In the genomic region with DNA sequence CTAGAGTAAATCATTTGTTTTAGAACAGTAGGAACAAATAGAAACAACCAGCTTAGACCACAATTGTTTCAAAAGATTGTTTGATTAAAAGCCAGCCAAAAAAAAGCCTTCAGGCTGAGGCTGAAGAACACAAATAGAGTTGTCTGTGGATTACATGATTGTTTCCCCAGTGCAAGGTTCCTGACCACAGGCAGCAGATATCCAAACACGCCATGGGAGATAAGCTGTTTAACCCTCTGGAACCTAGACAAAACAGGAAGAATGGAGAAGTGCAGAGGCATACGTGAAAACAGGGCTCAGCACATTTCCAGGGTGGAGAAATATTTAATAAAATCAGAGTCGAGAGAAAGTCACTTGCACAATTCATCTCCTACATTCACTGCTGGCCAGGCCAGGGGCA, we compare ENCODE assay signal across 18 cellular contexts. TPM values are rescaled to one million over a fixed set of nuclear protein-coding genes. Genes with fewer than 3 reads are reported as not detected.
A peak's percentile ranks its signal among the peaks of the same experiment; 100 is the strongest.
DNase-seq lines count a peak whose midpoint lies in the region; ATAC-seq, FAIRE-seq and TF ChIP-seq lines count a peak whose summit lies in the region.
"Had no signal": no experiment of that assay in that cellular context is flagged by ENCODE, and none has a peak within 500 bp of the region (broad histone marks: within the 10 kb centered on the region; RNA-seq: fewer than 3 reads in every experiment).

No MANE protein-coding gene starts in this region.

- H3K9ac ChIP-seq in SK-N-SH, result no peak overlapping the region
- no peak overlapping the region for H3K9ac ChIP-seq in endothelial cell of umbilical vein (replicated peaks; ENCODE audit: extremely low read depth, insufficient read depth, low read length)
- no peak overlapping the region for H3K9ac ChIP-seq in mesenchymal stem cell (ENCODE audit: low read length)

- no peak for TF ChIP-seq CTCF in SK-N-SH (IDR thresholded peaks at IDR 0.05)
- TF ChIP-seq CTCF in endothelial cell of umbilical vein (IDR thresholded peaks at IDR 0.05; ENCODE audit: extremely low read depth in 1 of 2, insufficient read depth in 1 of 2, low read depth in 1 of 2, low read length in 2 of 2), result no peak
- TF ChIP-seq CTCF in type B pancreatic cell (conservative IDR thresholded peaks at IDR 0.05), result no peak

- H2AFZ ChIP-seq in SK-N-SH (ENCODE audit: low read depth) (no peak overlapping the region), endothelial cell of umbilical vein (ENCODE audit: low read depth, low read length) (no peak overlapping the region), mesenchymal stem cell (ENCODE audit: low read depth, low read length) (no peak overlapping the region)

- H4K91ac ChIP-seq in mesenchymal stem cell (ENCODE audit: low read length), result no peak overlapping the region

- peak overlapping the region in 1 of 2 experiments; percentile 93; a peak in 2 of 4 replicates for H3K27ac ChIP-seq in SK-N-SH (ENCODE audit: low read depth in 2 of 2, low read length in 1 of 2)
- no peak overlapping the region for H3K27ac ChIP-seq in endothelial cell of umbilical vein (ENCODE audit: insufficient read depth, low read depth, low read length)
- no peak overlapping the region for H3K27ac ChIP-seq in mesenchymal stem cell (ENCODE audit: low read length, poor library complexity, severe bottlenecking)
- H3K27ac ChIP-seq: 22Rv1, esophagus muscularis mucosa had no signal

- H3K79me2 ChIP-seq in SK-N-SH (ENCODE audit: insufficient read depth) (no peaks in the 10 kb centered on the region), endothelial cell of umbilical vein (ENCODE audit: control insufficient read depth, insufficient read depth, low read length) (no peaks in the 10 kb centered on the region)

- no peak overlapping the region for H3K23ac ChIP-seq in mesenchymal stem cell (ENCODE audit: low read length in 2 of 2)

- H3F3A ChIP-seq in SK-N-SH (replicated peaks; ENCODE audit: insufficient read depth), result peaks cover 4% of the 10 kb centered on the region

- DNase-seq in SK-N-SH, result peak; percentile 57
- DNase-seq in endothelial cell of umbilical vein (ENCODE audit: low read depth, low spot score), result peak; percentile 82
- peak; percentile 13 for DNase-seq in mesenchymal stem cell
- no peak for DNase-seq in type B pancreatic cell (ENCODE audit: extremely low spot score, unreplicated experiment)
- no peak for DNase-seq in T-helper 2 cell
- DNase-seq in NCI-H2107 treated with DMSO at 0.1 percent for 48 hours (lab: John Stamatoyannopoulos, UW; ENCODE audit: unreplicated experiment), result no peak
- no peak for DNase-seq in HPDE6-E6E7 (ENCODE audit: extremely low spot score)
- DNase-seq: activated CD4-positive, alpha-beta T cell treated with anti-CD3 and anti-CD28 coated beads, Interleukin-2, amount 50 U/mL, for 4 hours; activated T-cell treated with anti-CD3 and anti-CD28 coated beads, Interleukin-2, amount 50 U/mL, for 48 hours; dermis blood vessel endothelial cell; DMS53; NCI-H1417; SIG-M5; T1000; testis had no signal

- peaks cover 0 to 35% of the 10 kb centered on the region in 2 experiments; a peak in 1 of 4 replicates for H3K4me1 ChIP-seq in SK-N-SH (ENCODE audit: control insufficient read depth in 1 of 2, insufficient read depth in 2 of 2, low read depth in 1 of 2, low read length in 1 of 2)
- peaks cover 5% of the 10 kb centered on the region for H3K4me1 ChIP-seq in endothelial cell of umbilical vein (ENCODE audit: control insufficient read depth, extremely low read depth, insufficient read depth, low read length)
- peaks cover 17% of the 10 kb centered on the region for H3K4me1 ChIP-seq in mesenchymal stem cell (ENCODE audit: control insufficient read depth, insufficient read depth, low read depth, low read length)

- no peak for TF ChIP-seq RAD21 in SK-N-SH (IDR thresholded peaks at IDR 0.05; ENCODE audit: low read length)

- H3K9me3 ChIP-seq in SK-N-SH (no peaks in the 10 kb centered on the region), endothelial cell of umbilical vein (replicated peaks; ENCODE audit: control insufficient read depth, insufficient read depth, low read length) (no peaks in the 10 kb centered on the region), mesenchymal stem cell (ENCODE audit: control insufficient read depth, low read length) (no peaks in the 10 kb centered on the region)
- H3K9me3 ChIP-seq: esophagus muscularis mucosa, testis had no signal

- no peaks in the 10 kb centered on the region for H3K27me3 Mint-ChIP-seq in type B pancreatic cell

- no peaks in the 10 kb centered on the region for H4K20me1 ChIP-seq in SK-N-SH (ENCODE audit: insufficient read depth)
- H4K20me1 ChIP-seq in endothelial cell of umbilical vein (replicated peaks; ENCODE audit: control insufficient read depth, extremely low read depth, insufficient read depth, low read length), result no peaks in the 10 kb centered on the region

- H3K4me3 Mint-ChIP-seq in type B pancreatic cell, result no peak overlapping the region

- H2BK5ac ChIP-seq in mesenchymal stem cell (ENCODE audit: low read depth, low read length, poor library complexity, severe bottlenecking), result no peak overlapping the region

- H3K36me3 ChIP-seq in SK-N-SH (replicated peaks in 1 of 2; ENCODE audit: control insufficient read depth in 1 of 2, insufficient read depth in 2 of 2, low read length in 1 of 2) (peaks cover 0 to 15% of the 10 kb centered on the region in 2 experiments), endothelial cell of umbilical vein (ENCODE audit: control insufficient read depth in 2 of 2, extremely low read depth in 1 of 2, insufficient read depth in 2 of 2, low read length in 2 of 2) (peaks cover 0 to 7% of the 10 kb centered on the region in 2 experiments), mesenchymal stem cell (ENCODE audit: control insufficient read depth in 1 of 2, insufficient read depth in 2 of 2, low read depth in 1 of 2, low read length in 2 of 2) (peaks cover 26 to 38% of the 10 kb centered on the region in 2 experiments)

- H2BK120ac ChIP-seq in mesenchymal stem cell (ENCODE audit: low read depth, low read length), result no peak overlapping the region

- TF ChIP-seq EP300 in SK-N-SH (IDR thresholded peaks at IDR 0.05; ENCODE audit: borderline replicate concordance in 1 of 2, low read depth in 1 of 2, low read length in 1 of 2), result no peak

- H4K8ac ChIP-seq in mesenchymal stem cell (ENCODE audit: low read length), result no peak overlapping the region

- H3K9me3 Mint-ChIP-seq in type B pancreatic cell, result no peaks in the 10 kb centered on the region

- FAIRE-seq in endothelial cell of umbilical vein (lab: Jason Lieb, UNC), result peak; percentile 55

- H3K27me3 ChIP-seq in SK-N-SH (ENCODE audit: insufficient read depth) (no peaks in the 10 kb centered on the region), endothelial cell of umbilical vein (ENCODE audit: control insufficient read depth in 2 of 2, insufficient read depth in 2 of 2, low read length in 2 of 2) (no peaks in the 10 kb centered on the region), mesenchymal stem cell (ENCODE audit: control insufficient read depth in 1 of 2, insufficient read depth in 1 of 2, low read length in 2 of 2) (no peaks in the 10 kb centered on the region)
- H3K27me3 ChIP-seq: esophagus muscularis mucosa, testis had no signal

- CTCF ChIA-PET in SK-N-SH (lab: Yijun Ruan, JAX), result interaction anchor here (1.3 to 2.4 kb wide), 3 partner anchors 11 to 127 kb away, joined by 4 to 10 read pairs (median 6); no protein-coding TSS in a partner anchor
- CTCF ChIA-PET in endothelial cell of umbilical vein (lab: Charles Lee), result interaction anchor here (1.1 to 1.3 kb wide), 2 partner anchors 15 to 99 kb away, joined by 3 to 4 read pairs; no protein-coding TSS in a partner anchor

- no peak overlapping the region for H2BK12ac ChIP-seq in mesenchymal stem cell (ENCODE audit: low read length in 2 of 2)

- 66% methylated on average over 3 of the region's 3 CpGs for WGBS in SK-N-SH (ENCODE audit: low lambda C conversion rate)
- WGBS in mesenchymal stem cell, result 83% methylated on average over 3 of the region's 3 CpGs

- POLR2A ChIA-PET in SK-N-SH (lab: Yijun Ruan, JAX), result no interaction called here
- POLR2A ChIA-PET in endothelial cell of umbilical vein (lab: Charles Lee), result interaction anchor here (1.0 kb wide), 1 partner anchor 45 kb away, joined by 3 read pairs; a partner anchor contains a TSS

- TF ChIP-seq POLR2A in endothelial cell of umbilical vein (IDR thresholded peaks at IDR 0.05; ENCODE audit: low read depth, low read length), result no peak

- dilution Hi-C loops in endothelial cell of umbilical vein (cut with MboI; ENCODE audit: extremely low pct_ligation_motif_present, low sequenced_read_pairs), result no loop called here

- no peak overlapping the region for H3K4ac ChIP-seq in mesenchymal stem cell (ENCODE audit: low read depth in 1 of 2, low read length in 2 of 2)

- H3K79me1 ChIP-seq in mesenchymal stem cell (replicated peaks; ENCODE audit: low read length, poor library complexity, severe bottlenecking), result peaks cover 3% of the 10 kb centered on the region

- BruUV-seq in endothelial cell of umbilical vein (replicated peaks; lab: Mats Ljungman, UMichigan), result no TSS peak

- no peak overlapping the region for H2BK15ac ChIP-seq in mesenchymal stem cell (ENCODE audit: low read depth, poor library complexity, severe bottlenecking)

- H3K14ac ChIP-seq in mesenchymal stem cell (ENCODE audit: low read length in 2 of 2), result no peak overlapping the region

- peaks cover 3% of the 10 kb centered on the region for H3K36me3 Mint-ChIP-seq in type B pancreatic cell

- H3K27ac Mint-ChIP-seq in type B pancreatic cell, result peak overlapping the region; percentile 46

- intact Hi-C loops in endothelial cell of umbilical vein (cut with micrococcal nuclease), result no loop called here

- no peak overlapping the region for H3K18ac ChIP-seq in mesenchymal stem cell (ENCODE audit: low read depth in 1 of 2, low read length in 2 of 2)

- no peaks in the 10 kb centered on the region for H3K9me2 ChIP-seq in SK-N-SH

- H3K4me2 ChIP-seq in SK-N-SH, result no peak overlapping the region
- no peak overlapping the region for H3K4me2 ChIP-seq in endothelial cell of umbilical vein (ENCODE audit: insufficient read depth, low read length)
- no peak overlapping the region for H3K4me2 ChIP-seq in mesenchymal stem cell (ENCODE audit: low read length, poor library complexity, severe bottlenecking)

- H3K4me3 ChIP-seq in SK-N-SH (ENCODE audit: low read depth in 2 of 2, low read length in 1 of 2), result no peak overlapping the region
- no peak overlapping the region for H3K4me3 ChIP-seq in endothelial cell of umbilical vein (replicated peaks in 1 of 3; ENCODE audit: insufficient read depth in 1 of 3, low read depth in 1 of 3, low read length in 3 of 3)
- no peak overlapping the region for H3K4me3 ChIP-seq in mesenchymal stem cell (ENCODE audit: insufficient read depth in 1 of 2, low read depth in 1 of 2, low read length in 2 of 2)
- H3K4me3 ChIP-seq: esophagus muscularis mucosa, testis had no signal

- peaks cover 12% of the 10 kb centered on the region for H3K4me1 Mint-ChIP-seq in type B pancreatic cell (ENCODE audit: unreplicated experiment)

- ATAC-seq in SK-N-SH treated with all-trans-retinoic acid at 6 μM for 48 hours, result no peak

- no peaks in the 10 kb centered on the region for H3K9me1 ChIP-seq in endothelial cell of umbilical vein (replicated peaks; ENCODE audit: control insufficient read depth, extremely low read depth, insufficient read depth, low read length)

- no peak overlapping the region for H2AK5ac ChIP-seq in mesenchymal stem cell (ENCODE audit: low read length, severe bottlenecking)

RNA-seq across cellular contexts. Expression of a gene that starts 21.0 kb away (rescaled TPM):
- polyA plus RNA-seq in SK-N-SH (2012; rRNA removed) (17.0 and 20.8 TPM in 2 replicates), endothelial cell of umbilical vein (23.2 and 27.3 TPM in 2 replicates)
- 10.6 and 14.5 TPM in 2 replicates for polyA plus RNA-seq in SK-N-SH (2012; cell fraction: cytosol; rRNA removed)
- polyA plus RNA-seq in SK-N-SH (2012; cell fraction: nucleus; rRNA removed), result 39.9 and 71.2 TPM in 2 replicates
- total RNA-seq in endothelial cell of umbilical vein (32.1 and 35.7 TPM in 2 replicates), type B pancreatic cell (ENCODE audit: low replicate concordance) (22.8 and 28.9 TPM in 2 replicates)
- 14.2 and 17.9 TPM in 2 replicates for polyA plus RNA-seq in endothelial cell of umbilical vein (2011; cell fraction: cytosol; rRNA removed)
- polyA plus RNA-seq in endothelial cell of umbilical vein (2011; cell fraction: nucleus; rRNA removed), result 41.6 and 51.2 TPM in 2 replicates
- polyA plus RNA-seq in endothelial cell of umbilical vein (2012), result 16.5 and 19.2 TPM in 2 replicates
- polyA minus RNA-seq in endothelial cell of umbilical vein, result 19.4 and 19.5 TPM in 2 replicates
- polyA minus RNA-seq in endothelial cell of umbilical vein (2011; cell fraction: cytosol; rRNA and poly(A)+ RNA removed), result 13.7 TPM
- polyA minus RNA-seq in endothelial cell of umbilical vein (2011; cell fraction: nucleus; rRNA and poly(A)+ RNA removed), result 22.6 and 28.6 TPM in 2 replicates
- 13.9 TPM for polyA plus RNA-seq in mesenchymal stem cell (2013, experiment 1 of 2)
- polyA plus RNA-seq in mesenchymal stem cell (2013, experiment 2 of 2), result 12.1 TPM

RNA-seq across cellular contexts. Expression of a gene that starts 21.2 kb away (rescaled TPM):
- polyA plus RNA-seq in SK-N-SH (2012; rRNA removed), result 4.3 and 4.4 TPM in 2 replicates
- 5.3 and 5.8 TPM in 2 replicates for polyA plus RNA-seq in SK-N-SH (2012; cell fraction: cytosol; rRNA removed)
- 3.6 and 4.5 TPM in 2 replicates for polyA plus RNA-seq in SK-N-SH (2012; cell fraction: nucleus; rRNA removed)
- total RNA-seq in endothelial cell of umbilical vein, result 10.1 and 11.3 TPM in 2 replicates
- 5.9 and 6.4 TPM in 2 replicates for polyA plus RNA-seq in endothelial cell of umbilical vein
- polyA plus RNA-seq in endothelial cell of umbilical vein (2011; cell fraction: cytosol; rRNA removed), result 5.9 and 6.8 TPM in 2 replicates
- 4.4 and 4.8 TPM in 2 replicates for polyA plus RNA-seq in endothelial cell of umbilical vein (2011; cell fraction: nucleus; rRNA removed)
- 10.2 and 10.7 TPM in 2 replicates for polyA plus RNA-seq in endothelial cell of umbilical vein (2012)
- 12.5 and 13.9 TPM in 2 replicates for polyA minus RNA-seq in endothelial cell of umbilical vein
- 8.3 TPM for polyA minus RNA-seq in endothelial cell of umbilical vein (2011; cell fraction: cytosol; rRNA and poly(A)+ RNA removed)
- polyA minus RNA-seq in endothelial cell of umbilical vein (2011; cell fraction: nucleus; rRNA and poly(A)+ RNA removed), result 4.6 and 4.7 TPM in 2 replicates
- 7.1 TPM for polyA plus RNA-seq in mesenchymal stem cell (2013, experiment 1 of 2)
- polyA plus RNA-seq in mesenchymal stem cell (2013, experiment 2 of 2), result 7.2 TPM
- total RNA-seq in type B pancreatic cell (ENCODE audit: low replicate concordance), result 10.6 and 13.2 TPM in 2 replicates

RNA-seq across cellular contexts. Expression of a gene that starts 45.3 kb away (rescaled TPM):
- polyA plus RNA-seq in SK-N-SH (2012; rRNA removed), result 3.6 and 5.5 TPM in 2 replicates
- polyA plus RNA-seq in SK-N-SH (2012; cell fraction: cytosol; rRNA removed), result 1.9 and 2.3 TPM in 2 replicates
- 19.0 and 26.4 TPM in 2 replicates for polyA plus RNA-seq in SK-N-SH (2012; cell fraction: nucleus; rRNA removed)
- total RNA-seq in endothelial cell of umbilical vein, result 1.6 and 2.3 TPM in 2 replicates
- polyA plus RNA-seq in endothelial cell of umbilical vein, result 1.9 and 2.9 TPM in 2 replicates
- 1.0 and 1.7 TPM in 2 replicates for polyA plus RNA-seq in endothelial cell of umbilical vein (2011; cell fraction: cytosol; rRNA removed)
- 11.9 and 12.5 TPM in 2 replicates for polyA plus RNA-seq in endothelial cell of umbilical vein (2011; cell fraction: nucleus; rRNA removed)
- 2.0 and 2.9 TPM in 2 replicates for polyA plus RNA-seq in endothelial cell of umbilical vein (2012)
- 4.0 and 5.1 TPM in 2 replicates for polyA minus RNA-seq in endothelial cell of umbilical vein
- not detected for polyA minus RNA-seq in endothelial cell of umbilical vein (2011; cell fraction: cytosol; rRNA and poly(A)+ RNA removed)
- polyA minus RNA-seq in endothelial cell of umbilical vein (2011; cell fraction: nucleus; rRNA and poly(A)+ RNA removed), result 3.3 and 3.7 TPM in 2 replicates
- 0.23 TPM for polyA plus RNA-seq in mesenchymal stem cell (2013, experiment 1 of 2)
- 0.25 TPM for polyA plus RNA-seq in mesenchymal stem cell (2013, experiment 2 of 2)
- total RNA-seq in type B pancreatic cell (ENCODE audit: low replicate concordance), result 3.4 and 8.9 TPM in 2 replicates

RNA-seq across cellular contexts. Expression of a gene that starts 45.8 kb away (rescaled TPM):
- polyA plus RNA-seq in SK-N-SH (2012; rRNA removed), result 85.4 and 91.7 TPM in 2 replicates
- polyA plus RNA-seq in SK-N-SH (2012; cell fraction: cytosol; rRNA removed), result 44.8 and 62.7 TPM in 2 replicates
- polyA plus RNA-seq in SK-N-SH (2012; cell fraction: nucleus; rRNA removed), result 250 and 259 TPM in 2 replicates
- 37.6 and 41.5 TPM in 2 replicates for total RNA-seq in endothelial cell of umbilical vein
- 31.7 and 36.0 TPM in 2 replicates for polyA plus RNA-seq in endothelial cell of umbilical vein
- 28.1 and 28.9 TPM in 2 replicates for polyA plus RNA-seq in endothelial cell of umbilical vein (2011; cell fraction: cytosol; rRNA removed)
- polyA plus RNA-seq in endothelial cell of umbilical vein (2011; cell fraction: nucleus; rRNA removed), result 76.4 and 76.9 TPM in 2 replicates
- polyA plus RNA-seq in endothelial cell of umbilical vein (2012), result 39.4 and 40.0 TPM in 2 replicates
- polyA minus RNA-seq in endothelial cell of umbilical vein, result 56.4 and 57.2 TPM in 2 replicates
- 9.5 TPM for polyA minus RNA-seq in endothelial cell of umbilical vein (2011; cell fraction: cytosol; rRNA and poly(A)+ RNA removed)
- polyA minus RNA-seq in endothelial cell of umbilical vein (2011; cell fraction: nucleus; rRNA and poly(A)+ RNA removed), result 39.0 and 39.2 TPM in 2 replicates
- 40.1 TPM for polyA plus RNA-seq in mesenchymal stem cell (2013, experiment 1 of 2)
- 35.1 TPM for polyA plus RNA-seq in mesenchymal stem cell (2013, experiment 2 of 2)
- 62.5 and 107 TPM in 2 replicates for total RNA-seq in type B pancreatic cell (ENCODE audit: low replicate concordance)

Comparison
In these comparisons a context has a peak if more than half of its experiments do, and no peak if none do; other contexts are left out.
1. DNase-seq: peak in SK-N-SH (single experiment), endothelial cell of umbilical vein (single experiment) and mesenchymal stem cell (single experiment); none in type B pancreatic cell (single experiment), T-helper 2 cell (0 of 5), NCI-H2107 treated with DMSO at 0.1 percent for 48 hours (single experiment) and HPDE6-E6E7 (single experiment).